In the genomic region with DNA sequence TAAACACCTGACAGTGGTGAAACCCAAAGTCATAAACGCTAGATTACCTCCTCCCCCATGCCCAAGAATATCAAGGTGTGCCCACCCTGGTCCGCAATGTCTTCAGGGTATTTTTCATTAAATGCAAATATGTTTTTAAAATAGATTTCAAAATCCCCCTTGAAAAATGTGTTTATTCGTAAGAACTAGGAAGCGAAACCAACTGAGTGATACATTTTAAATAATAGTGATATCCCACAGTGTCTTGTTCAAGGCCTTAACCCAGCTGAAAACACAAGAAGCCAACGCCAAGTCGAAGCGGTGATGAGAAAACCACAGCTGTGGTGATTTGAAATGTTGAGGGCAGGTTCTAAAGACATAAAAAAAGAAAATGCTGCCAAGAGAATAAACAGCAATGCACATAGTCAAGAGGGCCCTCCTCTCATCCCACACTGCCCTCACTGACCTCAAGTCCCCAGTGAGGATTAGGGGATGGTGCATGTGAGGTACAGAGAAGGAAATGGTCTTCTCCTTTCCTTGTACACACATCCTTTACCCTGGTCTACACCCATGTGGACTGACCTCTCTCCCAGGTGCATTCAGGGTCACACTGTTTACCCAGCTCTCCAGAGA, we compare ENCODE assay signal across 12 cellular contexts. TPM values are rescaled to one million over a fixed set of nuclear protein-coding genes. Genes with fewer than 3 reads are reported as not detected.
A peak's percentile ranks its signal among the peaks of the same experiment; 100 is the strongest.
DNase-seq lines count a peak whose midpoint lies in the region; ATAC-seq, FAIRE-seq and TF ChIP-seq lines count a peak whose summit lies in the region.
"Had no signal": no experiment of that assay in that cellular context is flagged by ENCODE, and none has a peak within 500 bp of the region (broad histone marks: within the 10 kb centered on the region; RNA-seq: fewer than 3 reads in every experiment).

No MANE protein-coding gene starts in this region.

- no peak for FAIRE-seq in pancreas (lab: Jason Lieb, UNC)
- FAIRE-seq: A204.1 had no signal

- no peaks in the 10 kb centered on the region for H3K9me3 ChIP-seq in pancreas

- TF ChIP-seq CTCF in pancreas (IDR thresholded peaks at IDR 0.05) (no peak), dorsolateral prefrontal cortex (IDR thresholded peaks at IDR 0.05 in 54 of 56, conservative IDR thresholded peaks at IDR 0.05 in 2 of 56; ENCODE audit: low read depth in 1 of 56, partially characterized antibody in 56 of 56) (no peak)

- peak; percentile 60 for ATAC-seq in HG02610 (IDR thresholded peaks at IDR 0.05; ENCODE audit: unreplicated experiment)
- ATAC-seq in pancreas = peak; percentile 77 to 89 (median 88)
- no peak for ATAC-seq in HG03354 (IDR thresholded peaks at IDR 0.05; ENCODE audit: poor library complexity, severe bottlenecking, unreplicated experiment)
- ATAC-seq: left cardiac atrium had no signal

- H3K36me3 ChIP-seq in pancreas = no peaks in the 10 kb centered on the region

- peaks cover 10 to 32% (median 30%) of the 10 kb centered on the region in 3 donors for H3K4me1 ChIP-seq in pancreas

- intact Hi-C loops in pancreas (cut with DNase I) (no loop called here), dorsolateral prefrontal cortex (cut with DNase I) (no loop called here)

- DNase-seq in DMS79 (lab: John Stamatoyannopoulos, UW) (peak; percentile 25), DMS79 treated with DMSO at 0.1 percent for 48 hours (lab: John Stamatoyannopoulos, UW) (no peak), MV-4-11 (lab: John Stamatoyannopoulos, UW) (peak; percentile 85), pancreas (peak in 3 of 6 donors; percentile 60 to 79 (median 77)), cortex of kidney (lab: John Stamatoyannopoulos, UW) (no peak), dorsolateral prefrontal cortex (no peak)
- DNase-seq: activated naive CD4-positive, alpha-beta T cell treated with Interleukin-2 at 50 U/mL for 16 hours; left cardiac atrium; T-helper 9 cell had no signal

- H3K27me3 ChIP-seq in pancreas (no peaks in the 10 kb centered on the region), dorsolateral prefrontal cortex (peaks cover 0 to 9% (median 0%) of the 10 kb centered on the region in 45 donors)

- peak overlapping the region in 3 of 4 donors; percentile 2 to 83 (median 75) for H3K27ac ChIP-seq in pancreas
- no peak overlapping the region for H3K27ac ChIP-seq in dorsolateral prefrontal cortex

- no peak overlapping the region for H3K4me3 ChIP-seq in pancreas
- H3K4me3 ChIP-seq in dorsolateral prefrontal cortex = no peak overlapping the region

- 40 to 45% methylated on average over 7 of the region's 7 CpGs for WGBS in pancreas, 2 donors

RNA-seq across cellular contexts. Expression of a gene that starts 25.5 kb away (rescaled TPM):
- total RNA-seq in pancreas = under 1 TPM in 3 of 6 donors, not detected in 3; 0.03 to 0.12 (median 0.06) TPM
- polyA plus RNA-seq in pancreas = under 1 TPM; 0.08 to 0.28 TPM
- total RNA-seq in dorsolateral prefrontal cortex = 1 to 10 TPM in 14 of 120 experiments, under 1 TPM in 84, not detected in 22; 0.11 to 2.7 (median 0.51) TPM
- total RNA-seq: left cardiac atrium had no signal

RNA-seq across cellular contexts. Expression of a gene that starts 49.6 kb away (rescaled TPM):
- total RNA-seq in pancreas (10 to 100 TPM in 4 of 6 donors, 1 to 10 TPM in 2; 4.6 to 17.6 (median 12.0) TPM), dorsolateral prefrontal cortex (1 to 10 TPM in 92 of 120 experiments, under 1 TPM in 28; 0.29 to 4.9 (median 1.4) TPM)
- 1 to 10 TPM; 1.1 to 2.8 TPM for polyA plus RNA-seq in pancreas

Comparison
In these comparisons a context has a peak if more than half of its experiments do, and no peak if none do; other contexts are left out.
1. DNase-seq: peak in DMS79 (single experiment) and MV-4-11 (single experiment); none in DMS79 treated with DMSO at 0.1 percent for 48 hours (single experiment), cortex of kidney (single experiment) and dorsolateral prefrontal cortex (0 of 10).
2. H3K27ac ChIP-seq: peak in pancreas (3 of 4); none in dorsolateral prefrontal cortex (0 of 59).